ENCODE assay signal across 13 cellular contexts in genomic region chr11:12139144-12139881, GRCh38. TPM values are rescaled to one million over a fixed set of nuclear protein-coding genes. Genes with fewer than 3 reads are reported as not detected.
DNase-seq lines count a peak whose midpoint lies in the region; ATAC-seq and TF ChIP-seq lines count a peak whose summit lies in the region.
"Had no signal": no experiment of that assay in that cellular context is flagged by ENCODE, and none has a peak within 500 bp of the region (broad histone marks: within the 10 kb centered on the region; RNA-seq: fewer than 3 reads in every experiment).

No MANE protein-coding gene starts in this region.

- H3K4me3 Mint-ChIP-seq in activated T-helper 1 cell treated with anti-CD3 and anti-CD28 coated beads, Interleukin-12 subunit alpha, Interleukin-12 subunit beta, Interleukin-2, Interleukin-4 antibody, amounts not matched to agents 30 ng/mL and 10 ng/mL and 1 ng/mL, durations not matched to agents 14 hours and 24 hours and 36 hours = no peak overlapping the region
- H3K4me3 Mint-ChIP-seq in stimulated activated naive B cell treated with anti-CD40 and anti-IgM and Interleukin-4, amounts not matched to agents 10 μg/mL and 1 μg/mL and 100 μg/mL, for 72 hours = no peak overlapping the region
- H3K4me3 Mint-ChIP-seq: CD8-positive, alpha-beta memory T cell; neural crest cell had no signal

- DNase-seq in activated T-helper 1 cell treated with anti-CD3 and anti-CD28 coated beads, Interleukin-12 subunit alpha, Interleukin-12 subunit beta, Interleukin-2, Interleukin-4 antibody, amounts not matched to agents 30 ng/mL and 10 ng/mL and 1 ng/mL, durations not matched to agents 14 hours and 24 hours and 36 hours (ENCODE audit: low spot score) = no peak
- DNase-seq in globus pallidus (ENCODE audit: low spot score) (peak; percentile 53), sciatic nerve (ENCODE audit: low spot score) (no peak)
- DNase-seq in activated naive CD4-positive, alpha-beta T cell treated with anti-CD3 and anti-CD28 coated beads, Interleukin-2, amount 50 U/mL, for 16 hours = no peak
- DNase-seq in stimulated activated CD4-positive, alpha-beta T cell treated with anti-CD3 and anti-CD28 coated beads, Interleukin-2, amount 100 ng/mL, for 24 hours = no peak
- no peak for DNase-seq in stimulated activated naive B cell treated with anti-CD40 and anti-IgM and Interleukin-4, amounts not matched to agents 10 μg/mL and 1 μg/mL and 100 μg/mL, for 72 hours
- DNase-seq: activated gamma-delta T cell treated with Interleukin-2 at 50 U/mL for 16 hours; CD8-positive, alpha-beta memory T cell; foreskin melanocyte; NCI-H2171 treated with DMSO at 0.1 percent for 48 hours had no signal

- H3K27ac ChIP-seq in C4-2B = peak overlapping the region; percentile 0; the same call in 1 of the 2 replicates

- peaks cover 55% of the 10 kb centered on the region for H3K36me3 Mint-ChIP-seq in activated T-helper 1 cell treated with anti-CD3 and anti-CD28 coated beads, Interleukin-12 subunit alpha, Interleukin-12 subunit beta, Interleukin-2, Interleukin-4 antibody, amounts not matched to agents 30 ng/mL and 10 ng/mL and 1 ng/mL, durations not matched to agents 14 hours and 24 hours and 36 hours (ENCODE audit: low read depth)
- no peaks in the 10 kb centered on the region for H3K36me3 Mint-ChIP-seq in stimulated activated naive B cell treated with anti-CD40 and anti-IgM and Interleukin-4, amounts not matched to agents 10 μg/mL and 1 μg/mL and 100 μg/mL, for 72 hours

- TF ChIP-seq CTCF in C4-2B (conservative IDR thresholded peaks at IDR 0.05) = no peak

- peaks cover 71% of the 10 kb centered on the region for H3K4me1 Mint-ChIP-seq in activated T-helper 1 cell treated with anti-CD3 and anti-CD28 coated beads, Interleukin-12 subunit alpha, Interleukin-12 subunit beta, Interleukin-2, Interleukin-4 antibody, amounts not matched to agents 30 ng/mL and 10 ng/mL and 1 ng/mL, durations not matched to agents 14 hours and 24 hours and 36 hours (ENCODE audit: low read depth)
- peaks cover 2 to 3% of the 10 kb centered on the region in 2 donors for H3K4me1 Mint-ChIP-seq in stimulated activated naive B cell treated with anti-CD40 and anti-IgM and Interleukin-4, amounts not matched to agents 10 μg/mL and 1 μg/mL and 100 μg/mL, for 72 hours

- no peaks in the 10 kb centered on the region for H3K27me3 Mint-ChIP-seq in activated T-helper 1 cell treated with anti-CD3 and anti-CD28 coated beads, Interleukin-12 subunit alpha, Interleukin-12 subunit beta, Interleukin-2, Interleukin-4 antibody, amounts not matched to agents 30 ng/mL and 10 ng/mL and 1 ng/mL, durations not matched to agents 14 hours and 24 hours and 36 hours (ENCODE audit: insufficient read depth)
- peaks cover 0 to 7% of the 10 kb centered on the region in 2 donors for H3K27me3 Mint-ChIP-seq in stimulated activated naive B cell treated with anti-CD40 and anti-IgM and Interleukin-4, amounts not matched to agents 10 μg/mL and 1 μg/mL and 100 μg/mL, for 72 hours
- H3K27me3 Mint-ChIP-seq: CD8-positive, alpha-beta memory T cell had no signal

- peak overlapping the region; percentile 78 for H3K27ac Mint-ChIP-seq in activated T-helper 1 cell treated with anti-CD3 and anti-CD28 coated beads, Interleukin-12 subunit alpha, Interleukin-12 subunit beta, Interleukin-2, Interleukin-4 antibody, amounts not matched to agents 30 ng/mL and 10 ng/mL and 1 ng/mL, durations not matched to agents 14 hours and 24 hours and 36 hours
- no peak overlapping the region for H3K27ac Mint-ChIP-seq in stimulated activated naive B cell treated with anti-CD40 and anti-IgM and Interleukin-4, amounts not matched to agents 10 μg/mL and 1 μg/mL and 100 μg/mL, for 72 hours

- intact Hi-C loops in activated T-helper 1 cell treated with anti-CD3 and anti-CD28 coated beads, Interleukin-12 subunit alpha, Interleukin-12 subunit beta, Interleukin-2, Interleukin-4 antibody, amounts not matched to agents 30 ng/mL and 10 ng/mL and 1 ng/mL, durations not matched to agents 14 hours and 24 hours and 36 hours (cut with micrococcal nuclease) = no loop called here
- intact Hi-C loops in sciatic nerve (cut with DNase I) = no loop called here

- peak; percentile 54 for ATAC-seq in sciatic nerve
- ATAC-seq in stimulated activated naive B cell treated with anti-CD40 and anti-IgM and Interleukin-4, amounts not matched to agents 10 μg/mL and 1 μg/mL and 100 μg/mL, for 72 hours (replicated peaks) = no peak
- ATAC-seq in GM21717 (IDR thresholded peaks at IDR 0.05; ENCODE audit: unreplicated experiment) = no peak

- H3K9me3 Mint-ChIP-seq in activated T-helper 1 cell treated with anti-CD3 and anti-CD28 coated beads, Interleukin-12 subunit alpha, Interleukin-12 subunit beta, Interleukin-2, Interleukin-4 antibody, amounts not matched to agents 30 ng/mL and 10 ng/mL and 1 ng/mL, durations not matched to agents 14 hours and 24 hours and 36 hours = no peaks in the 10 kb centered on the region
- H3K9me3 Mint-ChIP-seq in stimulated activated naive B cell treated with anti-CD40 and anti-IgM and Interleukin-4, amounts not matched to agents 10 μg/mL and 1 μg/mL and 100 μg/mL, for 72 hours = no peaks in the 10 kb centered on the region
- H3K9me3 Mint-ChIP-seq: CD8-positive, alpha-beta memory T cell; neural crest cell had no signal

RNA-seq across cellular contexts. Expression of gene MICAL2, which starts 28.9 kb away (rescaled TPM):
- 595 and 619 TPM in 2 replicates for total RNA-seq in activated T-helper 1 cell treated with anti-CD3 and anti-CD28 coated beads, Interleukin-12 subunit alpha, Interleukin-12 subunit beta, Interleukin-2, Interleukin-4 antibody, amounts not matched to agents 30 ng/mL and 10 ng/mL and 1 ng/mL, durations not matched to agents 14 hours and 24 hours and 36 hours
- 92.4 TPM for total RNA-seq in sciatic nerve
